34 cellular contexts compared by ENCODE assay signal in genomic region chr14:59037620-59038019, GRCh38.
"Had no signal": no experiment of that assay in that cellular context is flagged by ENCODE, and none has a peak within 500 bp of the region (broad histone marks: within the 10 kb centered on the region; RNA-seq: fewer than 3 reads in every experiment).

No MANE protein-coding gene starts in this region.

- DNase-seq: Kasumi-1, MG63, MM.1S, MV-4-11, NCI-H1048, NCI-H1092, NCI-H1092 treated with DMSO at 0.1 percent for 48 hours, NCI-H1105, NCI-H1105 treated with DMSO at 0.1 percent for 48 hours, NCI-H1417 treated with DMSO at 0.1 percent for 48 hours, NCI-H1436, NCI-H1436 treated with DMSO at 0.1 percent for 48 hours, NCI-H146, NCI-H1694, NCI-H1694 treated with DMSO at 0.1 percent for 48 hours, NCI-H187, NCI-H187 treated with DMSO at 0.1 percent for 48 hours, NCI-H1930, NCI-H2029, NCI-H2029 treated with DMSO at 0.1 percent for 48 hours, NCI-H2081, NCI-H2081 treated with DMSO at 0.1 percent for 48 hours, NCI-H2107, NCI-H2171, NCI-H2171 treated with DMSO at 0.1 percent for 48 hours, NCI-H2227 treated with DMSO at 0.1 percent for 48 hours, NCI-H226, NCI-H345, NCI-H446, NCI-H446 treated with DMSO at 0.1 percent for 48 hours, NCI-H510A, NCI-H510A treated with DMSO at 0.1 percent for 48 hours, NCI-H524, NCI-H524 treated with DMSO at 0.1 percent for 48 hours had no signal

- H3K36me3 ChIP-seq: MG63 had no signal

- H3K27me3 ChIP-seq: MG63 had no signal

- H3K9me3 ChIP-seq: MG63 had no signal

- H3K4me3 ChIP-seq: MG63 had no signal
